ENCODE assay signal across 1 cellular context in genomic region chr20:297098-297924, GRCh38.
TF ChIP-seq lines count a peak whose summit lies in the region.

Gene ZCCHC3 (plus strand): TSS chr20:297570. CDS start chr20:297587, 17 bp downstream.

TF ChIP-seq in GM12878, 131 proteins besides CTCF, POLR2A, EP300 and RAD21 (continued from another document):
- TF ChIP-seq PRDM15 (CRISPR knock-in tag; IDR thresholded peaks at IDR 0.05): no peak
- TF ChIP-seq ZNF207 (IDR thresholded peaks at IDR 0.05; ENCODE audit: borderline replicate concordance): peak; percentile 51; the same call in 1 of the 2 replicates
- TF ChIP-seq ZBED1 (IDR thresholded peaks at IDR 0.05; ENCODE audit: borderline replicate concordance): 0 out of 2 replicates have a peak, but pooled peaks have one; percentile 55
- TF ChIP-seq SMAD5 (IDR thresholded peaks at IDR 0.05; ENCODE audit: low read depth): peak; percentile 62; the same call in 1 of the 2 replicates
- TF ChIP-seq E4F1 (IDR thresholded peaks at IDR 0.05; ENCODE audit: borderline replicate concordance, partially characterized antibody): peak; percentile 29
- peak; percentile 71; the same call in 1 of the 2 replicates for TF ChIP-seq MXI1 (IDR thresholded peaks at IDR 0.05; ENCODE audit: low read depth, low read length)
- no peak for TF ChIP-seq SKIL (IDR thresholded peaks at IDR 0.05; ENCODE audit: low read depth, poor library complexity, severe bottlenecking)
- 0 out of 2 replicates have a peak, but pooled peaks have one; percentile 20 for TF ChIP-seq PKNOX1 (IDR thresholded peaks at IDR 0.05)
- TF ChIP-seq POLR2AphosphoS5 (IDR thresholded peaks at IDR 0.05; ENCODE audit: low read length): no peak; the same call in 1 of the 2 replicates
- TF ChIP-seq ELK1 (IDR thresholded peaks at IDR 0.05; ENCODE audit: low read depth, low read length): peak; percentile 44; the same call in 1 of the 2 replicates
- 0 out of 2 replicates have a peak, but pooled peaks have one; percentile 37 for TF ChIP-seq SMARCA5 (IDR thresholded peaks at IDR 0.05)
- TF ChIP-seq CREB1 (IDR thresholded peaks at IDR 0.05; ENCODE audit: low read depth): peak; percentile 88
- TF ChIP-seq ZNF622 (IDR thresholded peaks at IDR 0.05): no peak
- TF ChIP-seq MLLT1 (IDR thresholded peaks at IDR 0.05): peak; percentile 46
- TF ChIP-seq TAF1 (IDR thresholded peaks at IDR 0.05; ENCODE audit: borderline replicate concordance, low read depth, low read length): peak; percentile 98
- 0 out of 2 replicates have a peak, but pooled peaks have one; percentile 85 for TF ChIP-seq GATAD2B (conservative IDR thresholded peaks at IDR 0.05; ENCODE audit: low read depth)
- peak; percentile 99 for TF ChIP-seq ZNF384 (IDR thresholded peaks at IDR 0.05; ENCODE audit: borderline replicate concordance, low read depth, low read length)
- TF ChIP-seq SUZ12 (IDR thresholded peaks at IDR 0.05; ENCODE audit: unreplicated experiment): no peak
- peak; percentile 36; the same call in 1 of the 2 replicates for TF ChIP-seq ZNF24 (IDR thresholded peaks at IDR 0.05)
- 0 out of 2 replicates have a peak, but pooled peaks have one; percentile 33 for TF ChIP-seq NFXL1 (IDR thresholded peaks at IDR 0.05; ENCODE audit: borderline replicate concordance)
- peak; percentile 91 for TF ChIP-seq NBN (IDR thresholded peaks at IDR 0.05)
- 0 out of 2 replicates have a peak, but pooled peaks have one; percentile 35 for TF ChIP-seq ZNF217 (IDR thresholded peaks at IDR 0.05)
- TF ChIP-seq CHD2 (IDR thresholded peaks at IDR 0.05; ENCODE audit: borderline replicate concordance, low read depth, low read length): peak; percentile 88
- peak in 1 of 2 experiments; percentile 39; a peak in 1 of 4 replicates for TF ChIP-seq ETV6 (conservative IDR thresholded peaks at IDR 0.05 in 1 of 2, IDR thresholded peaks at IDR 0.05 in 1 of 2; ENCODE audit: borderline replicate concordance in 1 of 2, low read depth in 1 of 2)
- no peak; the same call in 1 of the 2 replicates for TF ChIP-seq SIN3A (IDR thresholded peaks at IDR 0.05; ENCODE audit: low read depth, low read length)
- TF ChIP-seq BHLHE40 (IDR thresholded peaks at IDR 0.05; ENCODE audit: borderline replicate concordance in 1 of 2, low read depth in 2 of 2, low read length in 1 of 2): peak; percentile 69 to 74; a peak in 2 of 4 replicates
- peak; percentile 73 for TF ChIP-seq IKZF1 (conservative IDR thresholded peaks at IDR 0.05)
- TF ChIP-seq REST (IDR thresholded peaks at IDR 0.05; ENCODE audit: low read depth, low read length): peak; percentile 15; the same call in 1 of the 2 replicates
- TF ChIP-seq PML (IDR thresholded peaks at IDR 0.05; ENCODE audit: low read length): peak; percentile 74; the same call in 1 of the 2 replicates
- TF ChIP-seq E2F4 (IDR thresholded peaks at IDR 0.05; ENCODE audit: low read depth, low read length): peak; percentile 66
- TF ChIP-seq SMC3 (IDR thresholded peaks at IDR 0.05; ENCODE audit: borderline replicate concordance, low read length): no peak; the same call in 1 of the 2 replicates
- TF ChIP-seq TCF3 (IDR thresholded peaks at IDR 0.05; ENCODE audit: borderline replicate concordance, insufficient read depth, low read depth, low read length): peak; percentile 53; the same call in 1 of the 2 replicates
- peak; percentile 42; the same call in 1 of the 2 replicates for TF ChIP-seq NFIC (IDR thresholded peaks at IDR 0.05; ENCODE audit: low read depth, low read length)
- TF ChIP-seq MTA2 (IDR thresholded peaks at IDR 0.05; ENCODE audit: low read depth): no peak
- peak; percentile 43; the same call in 1 of the 2 replicates for TF ChIP-seq POLR2AphosphoS2 (IDR thresholded peaks at IDR 0.05; ENCODE audit: low read depth, low read length)
- TF ChIP-seq CREM (IDR thresholded peaks at IDR 0.05; ENCODE audit: low read depth): peak; percentile 59; the same call in 1 of the 2 replicates
- TF ChIP-seq MEF2A (IDR thresholded peaks at IDR 0.05; ENCODE audit: insufficient read depth, low read depth, low read length): no peak
- 0 out of 2 replicates have a peak, but pooled peaks have one; percentile 18 for TF ChIP-seq RCOR1 (conservative IDR thresholded peaks at IDR 0.05; ENCODE audit: low read depth, low read length)
- TF ChIP-seq ASH2L (IDR thresholded peaks at IDR 0.05; ENCODE audit: borderline replicate concordance, low read depth): 0 out of 2 replicates have a peak, but pooled peaks have one; percentile 54
- TF ChIP-seq BCL11A (IDR thresholded peaks at IDR 0.05; ENCODE audit: low read depth, low read length): no peak
- TF ChIP-seq MAX (IDR thresholded peaks at IDR 0.05; ENCODE audit: low read depth, low read length): peak; percentile 89
- no peak for TF ChIP-seq USF2 (IDR thresholded peaks at IDR 0.05; ENCODE audit: borderline replicate concordance, low read depth, low read length)
